Comparison of ENCODE assay signal across 8 cellular contexts in genomic region chr4:186104114-186104894, GRCh38. TPM values are rescaled to one million over a fixed set of nuclear protein-coding genes. Genes with fewer than 3 reads are reported as not detected.
DNase-seq lines count a peak whose midpoint lies in the region; ATAC-seq and TF ChIP-seq lines count a peak whose summit lies in the region.

TSS of gene FAM149A (plus strand) at chr4:186104704.

- BruUV-seq in MCF 10A (replicated peaks; lab: Mats Ljungman, UMichigan): no TSS peak

- CTCF ChIA-PET in MCF 10A (lab: Yijun Ruan, JAX): interaction anchor here (0.6 to 0.7 kb wide), 3 partner anchors 46 to 227 kb away, joined by 3 read pairs; no protein-coding TSS in a partner anchor

- DNase-seq in NCI-H187 (lab: John Stamatoyannopoulos, UW) (peak; percentile 2 to 30), NCI-H187 treated with DMSO at 0.1 percent for 48 hours (lab: John Stamatoyannopoulos, UW) (no peak), T-helper 1 cell (peak; percentile 5 to 37 (median 19)), MCF 10A (ENCODE audit: unreplicated experiment) (peak; percentile 11), left kidney (ENCODE audit: low read depth, low spot score) (peak; percentile 76), epidermal melanocyte (ENCODE audit: insufficient read length, low spot score) (no peak)
- peak; percentile 52 to 68 for DNase-seq in stimulated activated CD4-positive, alpha-beta T cell treated with anti-CD3 and anti-CD28 coated beads, Interleukin-2, amount 100 ng/mL, for 24 hours

- no peak within 1 kb of the TSS for H3K27ac Mint-ChIP-seq in MCF 10A (ENCODE audit: low read depth, unreplicated experiment)

- H3K4me1 Mint-ChIP-seq in MCF 10A (ENCODE audit: insufficient read depth, unreplicated experiment): no peaks in the 10 kb centered on the region

- H3K36me3 Mint-ChIP-seq in MCF 10A (ENCODE audit: insufficient read depth, unreplicated experiment): no peaks in the 10 kb centered on the region

- H3K27me3 Mint-ChIP-seq in MCF 10A (ENCODE audit: insufficient read depth, unreplicated experiment): no peaks in the 10 kb centered on the region

- peak; percentile 74 for ATAC-seq in HG03135 (IDR thresholded peaks at IDR 0.05; ENCODE audit: unreplicated experiment)

- H3K9me3 Mint-ChIP-seq in MCF 10A (ENCODE audit: unreplicated experiment): no peaks in the 10 kb centered on the region

- intact Hi-C loops in MCF 10A (cut with micrococcal nuclease): no loop called here

- H3K4me3 Mint-ChIP-seq in MCF 10A (ENCODE audit: unreplicated experiment): peak within 1 kb of the TSS; percentile 62

- TF ChIP-seq CTCF in MCF 10A (IDR thresholded peaks at IDR 0.05; ENCODE audit: unreplicated experiment): no peak

- POLR2A ChIA-PET in MCF 10A (lab: Yijun Ruan, JAX): no interaction called here

RNA-seq across cellular contexts. Expression of gene FAM149A, which starts in this region (rescaled TPM):
- total RNA-seq in MCF 10A (2022): 0.79 and 1.3 TPM in 2 replicates

Comparison
In these comparisons a context has a peak if more than half of its experiments do, and no peak if none do; other contexts are left out.
1. DNase-seq: peak in NCI-H187 (2 of 2), T-helper 1 cell (5 of 5), MCF 10A (single experiment), left kidney (single experiment) and stimulated activated CD4-positive, alpha-beta T cell treated with anti-CD3 and anti-CD28 coated beads, Interleukin-2, amount 100 ng/mL, for 24 hours (2 of 2); none in NCI-H187 treated with DMSO at 0.1 percent for 48 hours (single experiment) and epidermal melanocyte (single experiment).